Comparison of ENCODE assay signal across 26 cellular contexts in the genomic region with DNA sequence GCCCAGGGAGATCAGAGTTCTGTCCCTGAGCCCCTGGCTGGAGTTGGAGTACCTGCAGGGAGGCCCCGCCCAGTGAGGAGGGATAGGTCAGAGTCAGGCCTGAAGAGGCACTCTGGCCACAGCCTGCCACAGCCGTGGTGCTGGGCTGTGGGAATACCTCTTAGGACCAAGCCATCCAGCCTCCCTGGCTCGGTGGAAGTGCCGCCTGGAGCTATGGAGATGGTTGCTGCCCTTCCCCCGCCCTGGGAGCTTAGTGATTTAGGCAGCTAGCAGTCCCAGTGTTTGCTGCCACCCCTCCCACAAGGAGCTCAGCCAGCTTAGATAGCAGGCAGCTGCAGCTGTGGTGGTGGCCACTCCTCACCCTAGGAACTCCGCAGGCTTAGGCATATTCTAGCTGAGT.
DNase-seq lines count a peak whose midpoint lies in the region; ATAC-seq, FAIRE-seq and TF ChIP-seq lines count a peak whose summit lies in the region.
"Had no signal": no experiment of that assay in that cellular context is flagged by ENCODE, and none has a peak within 500 bp of the region (broad histone marks: within the 10 kb centered on the region; RNA-seq: fewer than 3 reads in every experiment).

No MANE protein-coding gene starts in this region.

- H3K4me1 ChIP-seq in kidney (ENCODE audit: control insufficient read depth in 1 of 2, insufficient read depth in 1 of 2, low read depth in 1 of 2, low read length in 2 of 2) (no peaks in the 10 kb centered on the region), aorta (ENCODE audit: control insufficient read depth in 1 of 2, insufficient read depth in 2 of 2, low read length in 2 of 2) (no peaks in the 10 kb centered on the region)

- H3K27me3 ChIP-seq in WERI-Rb-1 (ENCODE audit: insufficient read depth, low read depth, severe bottlenecking) (no peaks in the 10 kb centered on the region), aorta (ENCODE audit: control insufficient read depth in 1 of 2, insufficient read depth in 2 of 2, low read length in 1 of 2) (no peaks in the 10 kb centered on the region)

- no peak for FAIRE-seq in kidney (lab: Jason Lieb, UNC)
- FAIRE-seq: G401.6, GM12892 had no signal

- H3K27ac ChIP-seq in WERI-Rb-1, result no peak overlapping the region
- no peak overlapping the region for H3K27ac ChIP-seq in kidney (ENCODE audit: low read depth in 2 of 2, low read length in 2 of 2)
- H3K27ac ChIP-seq in aorta (ENCODE audit: low read depth in 1 of 2, low read length in 2 of 2), result no peak overlapping the region
- H3K27ac ChIP-seq: 22Rv1, KMS-11 had no signal

- H3K9me3 ChIP-seq in WERI-Rb-1 (ENCODE audit: severe bottlenecking) (no peaks in the 10 kb centered on the region), kidney (ENCODE audit: control insufficient read depth in 1 of 2, low read length in 2 of 2) (no peaks in the 10 kb centered on the region), aorta (ENCODE audit: control insufficient read depth, low read length) (no peaks in the 10 kb centered on the region)

- TF ChIP-seq CTCF in WERI-Rb-1 (IDR thresholded peaks at IDR 0.05; ENCODE audit: low read depth, low read length) (no peak), kidney (IDR thresholded peaks at IDR 0.05; ENCODE audit: borderline replicate concordance, extremely low read depth, insufficient read depth) (no peak)

- DNase-seq in NCI-H82 (lab: John Stamatoyannopoulos, UW) (peak; percentile 37), NCI-H82 treated with DMSO at 0.1 percent for 48 hours (lab: John Stamatoyannopoulos, UW; ENCODE audit: unreplicated experiment) (no peak), WERI-Rb-1 (peak; percentile 24), kidney (peak; percentile 41), aorta (peak in 1 of 2 donors; percentile 47), NAMALWA (ENCODE audit: low spot score) (no peak), dermis blood vessel endothelial cell (no peak)
- DNase-seq: C1 segment of cervical spinal cord; Calu3; CD8-positive, alpha-beta memory T cell; DMS153; IMR-90; MV-4-11; NCI-H1417; NCI-H1694 treated with DMSO at 0.1 percent for 48 hours; NCI-H2081 treated with DMSO at 0.1 percent for 48 hours; NCI-H2171 treated with DMSO at 0.1 percent for 48 hours; NCI-H524 treated with DMSO at 0.1 percent for 48 hours; SIG-M5 had no signal

- H3K4me3 ChIP-seq in WERI-Rb-1 (ENCODE audit: low read depth, low read length) (no peak overlapping the region), kidney (ENCODE audit: low read length in 2 of 2) (no peak overlapping the region), aorta (ENCODE audit: low read length in 2 of 2) (no peak overlapping the region)

- WGBS in aorta, 2 donors, result 88 to 91% methylated on average over 6 of the region's 6 CpGs

- peak; percentile 15 for ATAC-seq in aorta (ENCODE audit: low FRiP score)
- ATAC-seq in GM18907 (IDR thresholded peaks at IDR 0.05; ENCODE audit: unreplicated experiment), result no peak
- ATAC-seq: Panc1, SK-N-SH treated with all-trans-retinoic acid at 6 μM for 48 hours had no signal

- H3K9ac ChIP-seq in kidney (ENCODE audit: low read length in 2 of 2), result no peak overlapping the region
- H3K9ac ChIP-seq: KMS-11 had no signal

- H3K36me3 ChIP-seq in WERI-Rb-1 (no peaks in the 10 kb centered on the region), kidney (ENCODE audit: control insufficient read depth in 1 of 2, insufficient read depth in 2 of 2, low read length in 2 of 2) (no peaks in the 10 kb centered on the region), aorta (ENCODE audit: control insufficient read depth in 1 of 2, insufficient read depth in 2 of 2, low read length in 1 of 2) (no peaks in the 10 kb centered on the region)

- intact Hi-C loops in kidney (cut with DNase I) (no loop called here), aorta (cut with DNase I) (no loop called here)

Comparison
In these comparisons a context has a peak if more than half of its experiments do, and no peak if none do; other contexts are left out.
1. DNase-seq: peak in NCI-H82 (single experiment), WERI-Rb-1 (single experiment) and kidney (single experiment); none in NCI-H82 treated with DMSO at 0.1 percent for 48 hours (single experiment), NAMALWA (single experiment) and dermis blood vessel endothelial cell (single experiment).